In the genomic region with DNA sequence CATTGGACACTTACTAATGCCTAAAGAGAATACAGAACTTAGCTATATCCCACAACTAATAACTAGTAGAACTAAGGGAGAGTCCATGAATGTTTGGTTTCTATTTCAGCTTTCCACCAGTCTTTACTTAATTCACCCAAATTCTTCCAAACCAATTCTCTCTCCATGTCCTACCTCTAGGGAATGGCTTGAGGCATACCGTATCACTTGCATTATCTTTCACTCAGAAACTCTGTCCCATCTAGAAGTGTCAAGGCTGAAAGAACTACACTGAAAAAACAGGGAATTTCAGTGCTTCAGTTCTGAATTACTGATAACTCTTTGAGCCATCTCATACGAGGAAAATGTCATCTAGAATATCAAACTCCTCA, we compare ENCODE assay signal across 8 cellular contexts. TPM values are rescaled to one million over a fixed set of nuclear protein-coding genes. Genes with fewer than 3 reads are reported as not detected.
A peak's percentile ranks its signal among the peaks of the same experiment; 100 is the strongest.
DNase-seq lines count a peak whose midpoint lies in the region; ATAC-seq and TF ChIP-seq lines count a peak whose summit lies in the region.

No MANE protein-coding gene starts in this region.

- intact Hi-C loops in posterior vena cava (cut with DNase I) = no loop called here

- H3K4me1 ChIP-seq in CD8-positive, alpha-beta memory T cell (ENCODE audit: insufficient read depth, low read length) = peaks cover 22% of the 10 kb centered on the region
- peaks cover 31% of the 10 kb centered on the region for H3K4me1 ChIP-seq in KMS-11 (ENCODE audit: low read depth, poor library complexity, severe bottlenecking)
- H3K4me1 ChIP-seq in effector memory CD4-positive, alpha-beta T cell (ENCODE audit: control insufficient read depth, insufficient read depth, low read length, poor library complexity, severe bottlenecking) = peaks cover 9% of the 10 kb centered on the region

- peak overlapping the region; percentile 92 for H3K4me3 ChIP-seq in CD8-positive, alpha-beta memory T cell (ENCODE audit: low read length)
- peak overlapping the region; percentile 92 for H3K4me3 ChIP-seq in KMS-11 (IDR thresholded peaks at IDR 0.05; ENCODE audit: insufficient read depth, low read depth, low read length)
- H3K4me3 ChIP-seq in effector memory CD4-positive, alpha-beta T cell (ENCODE audit: insufficient read depth, low read depth, low read length, poor library complexity, severe bottlenecking) = peak overlapping the region; percentile 96
- peak overlapping the region; percentile 75 for H3K4me3 ChIP-seq in neural cell (ENCODE audit: low read length)

- H3K4me2 ChIP-seq in KMS-11 (peak overlapping the region; percentile 83), neural cell (ENCODE audit: low read length) (peak overlapping the region; percentile 27)

- peaks cover 0 to 17% (median 4%) of the 10 kb centered on the region in 3 donors for H3K36me3 Mint-ChIP-seq in CD8-positive, alpha-beta memory T cell

- no peaks in the 10 kb centered on the region for H3K9me3 ChIP-seq in CD8-positive, alpha-beta memory T cell (ENCODE audit: low read length)
- H3K9me3 ChIP-seq in effector memory CD4-positive, alpha-beta T cell (ENCODE audit: control insufficient read depth, low read length) = no peaks in the 10 kb centered on the region
- H3K9me3 ChIP-seq in neural cell (ENCODE audit: low read length) = no peaks in the 10 kb centered on the region

- no peaks in the 10 kb centered on the region for H3K27me3 ChIP-seq in CD8-positive, alpha-beta memory T cell (ENCODE audit: insufficient read depth, low read length, poor library complexity, severe bottlenecking)
- no peaks in the 10 kb centered on the region for H3K27me3 ChIP-seq in KMS-11 (ENCODE audit: insufficient read depth, low read depth)
- H3K27me3 ChIP-seq in effector memory CD4-positive, alpha-beta T cell (replicated peaks; ENCODE audit: control insufficient read depth, insufficient read depth, low read length, poor library complexity, severe bottlenecking) = no peaks in the 10 kb centered on the region
- no peaks in the 10 kb centered on the region for H3K27me3 ChIP-seq in neural cell (ENCODE audit: insufficient read depth, low read depth, low read length)

- ATAC-seq in HG02970 (IDR thresholded peaks at IDR 0.05; ENCODE audit: low FRiP score, unreplicated experiment) = no peak
- no peak for ATAC-seq in HG02870 (IDR thresholded peaks at IDR 0.05; ENCODE audit: unreplicated experiment)

- POLR2A ChIA-PET in CD8-positive, alpha-beta memory T cell (lab: Charles Lee) = interaction anchor here (1.5 kb wide), 1 partner anchor 149 kb away, joined by 3 read pairs; no protein-coding TSS in a partner anchor

- peaks cover 42 to 50% (median 50%) of the 10 kb centered on the region in 3 donors for H3K4me1 Mint-ChIP-seq in CD8-positive, alpha-beta memory T cell

- TF ChIP-seq EP300 in neural cell (conservative IDR thresholded peaks at IDR 0.05; ENCODE audit: poor library complexity, severe bottlenecking) = no peak

- H3K9me3 Mint-ChIP-seq in CD8-positive, alpha-beta memory T cell = no peaks in the 10 kb centered on the region

- peak overlapping the region; percentile 81 for H3K27ac ChIP-seq in CD8-positive, alpha-beta memory T cell (ENCODE audit: low read depth, low read length)
- H3K27ac ChIP-seq in KMS-11 (peak overlapping the region; percentile 76), neural cell (ENCODE audit: low read length) (peak overlapping the region; percentile 37)
- peak overlapping the region; percentile 75 for H3K27ac ChIP-seq in effector memory CD4-positive, alpha-beta T cell (ENCODE audit: insufficient read depth, low read length, poor library complexity, severe bottlenecking)

- H4K20me1 ChIP-seq in KMS-11 (ENCODE audit: insufficient read depth) (no peaks in the 10 kb centered on the region), neural cell (ENCODE audit: insufficient read depth) (no peaks in the 10 kb centered on the region)

- H3K36me3 ChIP-seq in CD8-positive, alpha-beta memory T cell (ENCODE audit: insufficient read depth, low read length) = no peaks in the 10 kb centered on the region
- H3K36me3 ChIP-seq in KMS-11 (ENCODE audit: insufficient read depth) = no peaks in the 10 kb centered on the region; the same call in 1 of the 2 replicates
- H3K36me3 ChIP-seq in effector memory CD4-positive, alpha-beta T cell (ENCODE audit: control insufficient read depth, insufficient read depth, low read length) = no peaks in the 10 kb centered on the region
- no peaks in the 10 kb centered on the region for H3K36me3 ChIP-seq in neural cell (ENCODE audit: insufficient read depth, low read length)

- no peaks in the 10 kb centered on the region for H3F3A ChIP-seq in neural cell (ENCODE audit: insufficient read depth, low read length, poor library complexity, severe bottlenecking)

- H3K27me3 Mint-ChIP-seq in CD8-positive, alpha-beta memory T cell = no peaks in the 10 kb centered on the region

- TF ChIP-seq CTCF in KMS-11 (conservative IDR thresholded peaks at IDR 0.05; ENCODE audit: low read depth, low read length) = no peak
- no peak for TF ChIP-seq CTCF in neural cell (IDR thresholded peaks at IDR 0.05; ENCODE audit: poor library complexity, severe bottlenecking)

- DNase-seq in CD8-positive, alpha-beta memory T cell = no peak
- DNase-seq in effector memory CD4-positive, alpha-beta T cell = no peak
- DNase-seq in NCI-H1048 (lab: John Stamatoyannopoulos, UW) = no peak
- no peak for DNase-seq in posterior vena cava (ENCODE audit: low spot score)

- H3K9ac ChIP-seq in KMS-11 (peak overlapping the region; percentile 95), neural cell (ENCODE audit: low read length) (peak overlapping the region; percentile 62)

- CTCF ChIA-PET in CD8-positive, alpha-beta memory T cell (lab: Charles Lee) = no interaction called here

- peak overlapping the region; percentile 84 to 96 (median 90) for H3K27ac Mint-ChIP-seq in CD8-positive, alpha-beta memory T cell

- TF ChIP-seq RAD21 in neural cell (conservative IDR thresholded peaks at IDR 0.05) = no peak

- H3K79me2 ChIP-seq in KMS-11 (ENCODE audit: insufficient read depth, low read depth) = peaks cover 45% of the 10 kb centered on the region
- no peaks in the 10 kb centered on the region for H3K79me2 ChIP-seq in neural cell (replicated peaks; ENCODE audit: insufficient read depth, low read length)

- H2AFZ ChIP-seq in KMS-11 (ENCODE audit: low read depth) (peak overlapping the region; percentile 96), neural cell (ENCODE audit: low read depth, low read length) (peak overlapping the region; percentile 67)

- no peaks in the 10 kb centered on the region for H3K9me2 ChIP-seq in neural cell (ENCODE audit: insufficient read depth, low read length)

- peak overlapping the region; percentile 88 to 95 (median 93) for H3K4me3 Mint-ChIP-seq in CD8-positive, alpha-beta memory T cell

TF ChIP-seq in neural cell, 6 proteins besides CTCF, POLR2A, EP300 and RAD21:
- TF ChIP-seq SMC3 (conservative IDR thresholded peaks at IDR 0.05; ENCODE audit: poor library complexity) (no peak), POLR2AphosphoS5 (IDR thresholded peaks at IDR 0.05) (no peak), MXI1 (conservative IDR thresholded peaks at IDR 0.05; ENCODE audit: poor library complexity, severe bottlenecking) (no peak), TAF1 (IDR thresholded peaks at IDR 0.05; ENCODE audit: low read depth) (no peak), EZH2 (IDR thresholded peaks at IDR 0.05; ENCODE audit: borderline replicate concordance, insufficient read depth, low read length, poor library complexity, severe bottlenecking) (no peak)
- TF ChIP-seq, protein P1, sequence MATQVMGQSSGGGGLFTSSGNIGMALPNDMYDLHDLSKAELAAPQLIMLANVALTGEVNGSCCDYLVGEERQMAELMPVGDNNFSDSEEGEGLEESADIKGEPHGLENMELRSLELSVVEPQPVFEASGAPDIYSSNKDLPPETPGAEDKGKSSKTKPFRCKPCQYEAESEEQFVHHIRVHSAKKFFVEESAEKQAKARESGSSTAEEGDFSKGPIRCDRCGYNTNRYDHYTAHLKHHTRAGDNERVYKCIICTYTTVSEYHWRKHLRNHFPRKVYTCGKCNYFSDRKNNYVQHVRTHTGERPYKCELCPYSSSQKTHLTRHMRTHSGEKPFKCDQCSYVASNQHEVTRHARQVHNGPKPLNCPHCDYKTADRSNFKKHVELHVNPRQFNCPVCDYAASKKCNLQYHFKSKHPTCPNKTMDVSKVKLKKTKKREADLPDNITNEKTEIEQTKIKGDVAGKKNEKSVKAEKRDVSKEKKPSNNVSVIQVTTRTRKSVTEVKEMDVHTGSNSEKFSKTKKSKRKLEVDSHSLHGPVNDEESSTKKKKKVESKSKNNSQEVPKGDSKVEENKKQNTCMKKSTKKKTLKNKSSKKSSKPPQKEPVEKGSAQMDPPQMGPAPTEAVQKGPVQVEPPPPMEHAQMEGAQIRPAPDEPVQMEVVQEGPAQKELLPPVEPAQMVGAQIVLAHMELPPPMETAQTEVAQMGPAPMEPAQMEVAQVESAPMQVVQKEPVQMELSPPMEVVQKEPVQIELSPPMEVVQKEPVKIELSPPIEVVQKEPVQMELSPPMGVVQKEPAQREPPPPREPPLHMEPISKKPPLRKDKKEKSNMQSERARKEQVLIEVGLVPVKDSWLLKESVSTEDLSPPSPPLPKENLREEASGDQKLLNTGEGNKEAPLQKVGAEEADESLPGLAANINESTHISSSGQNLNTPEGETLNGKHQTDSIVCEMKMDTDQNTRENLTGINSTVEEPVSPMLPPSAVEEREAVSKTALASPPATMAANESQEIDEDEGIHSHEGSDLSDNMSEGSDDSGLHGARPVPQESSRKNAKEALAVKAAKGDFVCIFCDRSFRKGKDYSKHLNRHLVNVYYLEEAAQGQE (IDR thresholded peaks at IDR 0.05; ENCODE audit: borderline replicate concordance) = no peak

RNA-seq across cellular contexts. Expression of a gene that starts 0.8 kb away (rescaled TPM):
- 10 to 100 TPM; 15.4 to 18.2 TPM for total RNA-seq in CD8-positive, alpha-beta memory T cell
- polyA plus RNA-seq in CD8-positive, alpha-beta memory T cell = 4.7 TPM
- polyA plus RNA-seq in neural cell = 21.9 and 24.0 TPM in 2 replicates
- polyA minus RNA-seq in neural cell = 22.9 and 28.8 TPM in 2 replicates
- 10 to 100 TPM; 18.7 to 21.7 TPM for total RNA-seq in posterior vena cava
